In the genomic region with DNA sequence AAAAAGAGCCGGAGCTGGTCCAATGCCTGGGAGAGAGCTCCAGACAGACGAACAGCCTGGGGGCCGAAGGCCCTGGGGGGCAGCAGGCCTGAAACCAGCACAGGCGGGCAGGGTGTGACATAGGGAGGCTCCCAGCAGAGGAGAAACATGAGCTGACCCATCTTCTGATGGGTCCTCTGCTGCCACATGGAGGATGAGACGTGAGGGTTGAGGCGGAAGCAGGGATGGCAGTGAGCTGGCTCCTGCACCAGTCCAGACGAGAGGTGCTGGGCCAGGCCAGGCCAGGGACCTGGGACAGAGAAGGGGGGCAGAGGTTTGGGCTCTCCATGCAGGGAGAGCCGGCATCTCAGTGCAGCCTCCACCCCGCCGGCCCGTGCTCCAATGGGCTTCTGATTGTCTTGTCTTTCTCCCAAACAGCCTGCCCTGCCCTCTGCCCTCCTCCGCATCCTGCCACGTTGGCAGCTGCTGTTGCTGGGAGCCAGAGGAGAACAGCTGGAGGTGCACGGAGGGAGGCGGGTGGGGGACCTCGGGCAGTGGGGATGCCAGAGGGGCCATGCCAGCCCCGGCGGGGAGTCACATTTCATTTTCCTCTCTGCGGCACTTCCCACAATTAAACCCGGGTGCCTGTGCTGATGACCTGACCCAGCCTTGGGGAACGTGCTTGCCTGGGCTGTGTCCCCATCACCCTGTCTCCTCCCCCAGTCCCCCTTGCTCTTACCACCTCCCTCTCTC, we compare ENCODE assay signal across 11 cellular contexts.
DNase-seq lines count a peak whose midpoint lies in the region; FAIRE-seq and TF ChIP-seq lines count a peak whose summit lies in the region.
"Had no signal": no experiment of that assay in that cellular context is flagged by ENCODE, and none has a peak within 500 bp of the region (broad histone marks: within the 10 kb centered on the region; RNA-seq: fewer than 3 reads in every experiment).

No MANE protein-coding gene starts in this region.

- no peaks in the 10 kb centered on the region for H3K36me3 Mint-ChIP-seq in mesothelial cell of epicardium
- no peaks in the 10 kb centered on the region for H3K36me3 Mint-ChIP-seq in activated T-cell treated with anti-CD3 and anti-CD28 coated beads, Interleukin-2, amount 50 U/mL, for 24 hours (ENCODE audit: low read depth)
- H3K36me3 Mint-ChIP-seq: CD8-positive, alpha-beta memory T cell had no signal

- no peaks in the 10 kb centered on the region for H3K9me3 Mint-ChIP-seq in mesothelial cell of epicardium
- H3K9me3 Mint-ChIP-seq in activated T-cell treated with anti-CD3 and anti-CD28 coated beads, Interleukin-2, amount 50 U/mL, for 24 hours = no peaks in the 10 kb centered on the region
- H3K9me3 Mint-ChIP-seq: CD8-positive, alpha-beta memory T cell had no signal

- no peaks in the 10 kb centered on the region for H3K27me3 Mint-ChIP-seq in mesothelial cell of epicardium (ENCODE audit: low read depth)
- H3K27me3 Mint-ChIP-seq in activated T-cell treated with anti-CD3 and anti-CD28 coated beads, Interleukin-2, amount 50 U/mL, for 24 hours = peaks cover 5% of the 10 kb centered on the region

- H3K4me3 Mint-ChIP-seq in mesothelial cell of epicardium = no peak overlapping the region
- no peak overlapping the region for H3K4me3 Mint-ChIP-seq in activated T-cell treated with anti-CD3 and anti-CD28 coated beads, Interleukin-2, amount 50 U/mL, for 24 hours
- H3K4me3 Mint-ChIP-seq: CD8-positive, alpha-beta memory T cell had no signal

- FAIRE-seq in GM12891 (lab: Jason Lieb, UNC) = no peak

- peak overlapping the region; percentile 88 for H3K27ac Mint-ChIP-seq in mesothelial cell of epicardium
- H3K27ac Mint-ChIP-seq in activated T-cell treated with anti-CD3 and anti-CD28 coated beads, Interleukin-2, amount 50 U/mL, for 24 hours = no peak overlapping the region

- no peak for TF ChIP-seq POLR2A in GM12891 (IDR thresholded peaks at IDR 0.05; ENCODE audit: low read depth, low read length)

- peaks cover 55% of the 10 kb centered on the region for H3K4me1 Mint-ChIP-seq in mesothelial cell of epicardium
- H3K4me1 Mint-ChIP-seq in activated T-cell treated with anti-CD3 and anti-CD28 coated beads, Interleukin-2, amount 50 U/mL, for 24 hours (ENCODE audit: low read depth) = no peaks in the 10 kb centered on the region
- H3K4me1 Mint-ChIP-seq: CD8-positive, alpha-beta memory T cell had no signal

- DNase-seq in AG08395 (ENCODE audit: low spot score) = peak; percentile 70
- DNase-seq in GM03348 (ENCODE audit: low spot score) = peak; percentile 64
- peak; percentile 23 to 70 for DNase-seq in SHP77 (lab: John Stamatoyannopoulos, UW)
- DNase-seq in mesothelial cell of epicardium (ENCODE audit: low spot score in 2 of 2, unreplicated experiment in 2 of 2) = no peak
- no peak for DNase-seq in GM12891 (ENCODE audit: insufficient read length, low spot score)
- no peak for DNase-seq in Kasumi-1 (lab: John Stamatoyannopoulos, UW)
- no peak for DNase-seq in activated T-cell treated with anti-CD3 and anti-CD28 coated beads, Interleukin-2, amount 50 U/mL, for 24 hours
- DNase-seq in activated T-cell treated with anti-CD3 and anti-CD28 coated beads for 4 hours = no peak
- DNase-seq: brain microvascular endothelial cell; CD8-positive, alpha-beta memory T cell; T-helper 2 cell had no signal

- TF ChIP-seq CTCF in mesothelial cell of epicardium (IDR thresholded peaks at IDR 0.05; ENCODE audit: unreplicated experiment) = no peak

TF ChIP-seq in GM12891, 5 proteins besides CTCF, POLR2A, EP300 and RAD21:
- TF ChIP-seq PAX5 (IDR thresholded peaks at IDR 0.05; ENCODE audit: insufficient read depth, low read length, severe bottlenecking) (no peak), POLR2AphosphoS5 (IDR thresholded peaks at IDR 0.05; ENCODE audit: low read depth, low read length) (no peak)
TF ChIP-seq in GM12891: peak in this region for 0.

Comparison
In these comparisons a context has a peak if more than half of its experiments do, and no peak if none do; other contexts are left out.
1. DNase-seq: peak in AG08395 (single experiment), GM03348 (single experiment) and SHP77 (2 of 2); none in mesothelial cell of epicardium (0 of 2), GM12891 (single experiment), Kasumi-1 (0 of 2), activated T-cell treated with anti-CD3 and anti-CD28 coated beads, Interleukin-2, amount 50 U/mL, for 24 hours (single experiment) and activated T-cell treated with anti-CD3 and anti-CD28 coated beads for 4 hours (single experiment).